ENCODE assay signal across 9 cellular contexts in the genomic region with DNA sequence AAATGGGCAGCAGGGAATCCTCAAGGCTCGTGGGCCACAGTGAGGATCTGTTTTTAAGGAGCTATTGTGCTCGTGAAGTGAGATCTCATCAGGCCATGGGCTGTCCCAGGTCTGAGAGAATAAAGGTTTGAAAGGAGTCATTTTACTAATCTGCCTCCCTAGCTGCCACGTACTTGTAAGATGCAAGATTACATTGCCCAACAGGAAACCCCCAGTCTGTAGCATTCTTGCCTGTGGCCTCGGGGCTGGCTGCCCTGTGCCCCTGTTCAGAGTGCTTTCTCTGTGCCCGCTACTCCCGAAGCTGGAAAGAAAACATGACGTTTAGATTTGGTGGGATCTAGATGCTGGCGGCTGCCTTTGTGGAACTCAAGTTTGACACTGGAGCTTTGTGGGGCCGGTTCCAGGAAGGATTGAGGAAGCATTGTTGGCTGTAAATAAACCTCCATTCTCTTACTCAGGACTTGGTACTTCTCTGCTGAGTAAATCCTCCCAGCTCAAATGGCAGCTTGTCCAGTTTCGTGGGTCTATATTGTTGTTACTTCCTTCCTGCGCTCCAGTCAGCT. TPM values are rescaled to one million over a fixed set of nuclear protein-coding genes. Genes with fewer than 3 reads are reported as not detected.
DNase-seq lines count a peak whose midpoint lies in the region; TF ChIP-seq lines count a peak whose summit lies in the region.
"Had no signal": no experiment of that assay in that cellular context is flagged by ENCODE, and none has a peak within 500 bp of the region (broad histone marks: within the 10 kb centered on the region; RNA-seq: fewer than 3 reads in every experiment).

No MANE protein-coding gene starts in this region.

- no peak for TF ChIP-seq POLR2A in Peyer's patch (IDR thresholded peaks at IDR 0.05)

- H3K4me2 ChIP-seq in DOHH2 (ENCODE audit: low read length): peak overlapping the region; percentile 92

- H3K27me3 ChIP-seq in DOHH2 (ENCODE audit: control insufficient read depth, low read length) (no peaks in the 10 kb centered on the region), Peyer's patch (no peaks in the 10 kb centered on the region), dorsolateral prefrontal cortex (no peaks in the 10 kb centered on the region)
- H3K27me3 ChIP-seq: pancreas had no signal

- peaks cover 73% of the 10 kb centered on the region for H3K4me1 ChIP-seq in DOHH2 (ENCODE audit: control insufficient read depth, low read length)
- H3K4me1 ChIP-seq in Peyer's patch: peaks cover 0 to 61% (median 13%) of the 10 kb centered on the region in 4 donors

- H3K9me2 ChIP-seq in DOHH2 (replicated peaks; ENCODE audit: control insufficient read depth, low read length): no peaks in the 10 kb centered on the region

- H3K27ac ChIP-seq in DOHH2 (ENCODE audit: low read depth, low read length) (peak overlapping the region; percentile 90), Peyer's patch (peak overlapping the region; percentile 18 to 71 (median 52)), dorsolateral prefrontal cortex (peak overlapping the region in 58 of 59 donors; percentile 23 to 100 (median 96))

- DNase-seq in Peyer's patch (peak in 1 of 3 donors; percentile 39), dorsolateral prefrontal cortex (peak in 1 of 10 donors; percentile 30), pons (ENCODE audit: low spot score) (peak; percentile 48), NCI-H446 treated with DMSO at 0.1 percent for 48 hours (lab: John Stamatoyannopoulos, UW) (no peak), DMS 273 treated with DMSO at 0.1 percent for 48 hours (lab: John Stamatoyannopoulos, UW) (no peak), AG08396 (ENCODE audit: low spot score) (no peak), SW480 (ENCODE audit: low spot score) (no peak)

- peaks cover 21% of the 10 kb centered on the region for H3F3A ChIP-seq in DOHH2 (ENCODE audit: control insufficient read depth, insufficient read depth)

- H3K9me3 ChIP-seq in DOHH2 (ENCODE audit: control insufficient read depth, insufficient read depth, low read length) (no peaks in the 10 kb centered on the region), Peyer's patch (no peaks in the 10 kb centered on the region)
- H3K9me3 ChIP-seq: pancreas had no signal

- H3K4me3 ChIP-seq in DOHH2 (ENCODE audit: low read length): peak overlapping the region; percentile 62
- H3K4me3 ChIP-seq in Peyer's patch: no peak overlapping the region
- H3K4me3 ChIP-seq in dorsolateral prefrontal cortex: peak overlapping the region in 2 of 59 donors; percentile 8 to 19
- H3K4me3 ChIP-seq: pancreas had no signal

- peaks cover 9% of the 10 kb centered on the region; the same call in 1 of the 2 replicates for H4K20me1 ChIP-seq in DOHH2 (ENCODE audit: control insufficient read depth, insufficient read depth, low read depth, low read length)

- TF ChIP-seq CTCF in DOHH2 (IDR thresholded peaks at IDR 0.05; ENCODE audit: low read depth, low read length, poor library complexity, severe bottlenecking) (no peak), Peyer's patch (IDR thresholded peaks at IDR 0.05) (no peak), dorsolateral prefrontal cortex (IDR thresholded peaks at IDR 0.05 in 54 of 56, conservative IDR thresholded peaks at IDR 0.05 in 2 of 56; ENCODE audit: low read depth in 1 of 56, partially characterized antibody in 56 of 56) (no peak)

- intact Hi-C loops in dorsolateral prefrontal cortex (cut with DNase I): no loop called here

- H3K36me3 ChIP-seq in DOHH2 (ENCODE audit: control insufficient read depth, low read length) (peaks cover 82% of the 10 kb centered on the region), Peyer's patch (peaks cover 0 to 12% (median 0%) of the 10 kb centered on the region in 3 donors)
- H3K36me3 ChIP-seq: pancreas had no signal

- peaks cover 99% of the 10 kb centered on the region for H3K79me2 ChIP-seq in DOHH2 (ENCODE audit: control insufficient read depth, low read length)

RNA-seq across cellular contexts. Expression of a gene that starts 21.2 kb away (rescaled TPM):
- 100 to 1,000 TPM in 2 of 4 donors, 10 to 100 TPM in 2; 65.3 to 117 (median 101) TPM for total RNA-seq in Peyer's patch
- 100 to 1,000 TPM in 23 of 120 experiments, 10 to 100 TPM in 97; 65.3 to 160 (median 88.1) TPM for total RNA-seq in dorsolateral prefrontal cortex

RNA-seq across cellular contexts. Expression of a gene that starts 21.3 kb away (rescaled TPM):
- total RNA-seq in Peyer's patch (10 to 100 TPM; 26.3 to 85.0 (median 44.1) TPM), dorsolateral prefrontal cortex (10 to 100 TPM; 31.3 to 74.3 (median 47.5) TPM)

RNA-seq across cellular contexts. Expression of a gene that starts 33.0 kb away (rescaled TPM):
- total RNA-seq in Peyer's patch (100 to 1,000 TPM in 3 of 4 donors, 10 to 100 TPM in 1; 80.0 to 368 (median 219) TPM), dorsolateral prefrontal cortex (100 to 1,000 TPM in 39 of 120 experiments, 10 to 100 TPM in 81; 27.8 to 292 (median 83.1) TPM)

RNA-seq across cellular contexts. Expression of a gene that starts 55.1 kb away (rescaled TPM):
- total RNA-seq in Peyer's patch (100 to 1,000 TPM in 1 of 4 donors, 10 to 100 TPM in 2, not detected in 1; 68.8 to 161 (median 97.1) TPM), dorsolateral prefrontal cortex (10 to 100 TPM in 18 of 120 experiments, 1 to 10 TPM in 101, under 1 TPM in 1; 0.95 to 34.0 (median 5.6) TPM)
